In the genomic region with DNA sequence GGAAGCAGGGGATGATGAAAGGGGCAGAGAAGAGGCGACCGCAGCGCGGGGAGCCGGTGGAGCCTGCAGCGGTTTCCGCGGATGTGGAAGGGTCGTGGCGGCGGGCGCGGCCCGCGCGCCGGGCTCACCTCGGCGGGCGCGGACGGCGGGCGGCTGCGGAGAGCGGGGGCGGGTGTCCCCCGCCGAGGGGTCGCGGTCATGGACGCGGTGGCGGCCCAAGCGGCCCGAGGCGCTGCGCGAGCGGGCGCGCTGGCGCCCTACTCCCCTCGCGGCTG, we compare ENCODE assay signal across 8 cellular contexts. TPM values are rescaled to one million over a fixed set of nuclear protein-coding genes. Genes with fewer than 3 reads are reported as not detected.
DNase-seq lines count a peak whose midpoint lies in the region; ATAC-seq and TF ChIP-seq lines count a peak whose summit lies in the region.

No MANE protein-coding gene starts in this region.

- no peak for TF ChIP-seq CTCF in spleen (IDR thresholded peaks at IDR 0.05 in 8 of 11, conservative IDR thresholded peaks at IDR 0.05 in 3 of 11)

- H3K27me3 Mint-ChIP-seq in activated T-cell treated with anti-CD3 and anti-CD28 coated beads, Interleukin-2, amount 50 U/mL, for 4 hours (ENCODE audit: low read depth): no peaks in the 10 kb centered on the region

- no peak for TF ChIP-seq POLR2A in spleen (IDR thresholded peaks at IDR 0.05)

- peaks cover 2% of the 10 kb centered on the region for H3K36me3 Mint-ChIP-seq in activated T-cell treated with anti-CD3 and anti-CD28 coated beads, Interleukin-2, amount 50 U/mL, for 4 hours (ENCODE audit: insufficient read depth)

- peak overlapping the region; percentile 85 to 98 (median 94) for H3K27ac ChIP-seq in spleen

- intact Hi-C loops in spleen (cut with DNase I; ENCODE audit: low total_unique reads): loop anchor here (5.0 to 10.0 kb wide), 2 partner anchors 133 to 205 kb away; partner anchors contain the start of genes DTL and INTS7

- no peaks in the 10 kb centered on the region for H3K9me3 Mint-ChIP-seq in activated T-cell treated with anti-CD3 and anti-CD28 coated beads, Interleukin-2, amount 50 U/mL, for 4 hours

- peak overlapping the region; percentile 61 to 91 (median 66) for H3K4me3 ChIP-seq in spleen

- peaks cover 27 to 83% (median 64%) of the 10 kb centered on the region in 6 donors for H3K4me1 ChIP-seq in spleen

- no peaks in the 10 kb centered on the region for H3K27me3 ChIP-seq in spleen (replicated peaks in 1 of 7)

- ATAC-seq in HG03378 (IDR thresholded peaks at IDR 0.05; ENCODE audit: unreplicated experiment) (peak; percentile 5), HG03097 (IDR thresholded peaks at IDR 0.05; ENCODE audit: low FRiP score, unreplicated experiment) (no peak)
- ATAC-seq in activated T-cell treated with anti-CD3 and anti-CD28 coated beads, Interleukin-2, amount 50 U/mL, for 4 hours: peak; percentile 19 to 24

- peaks cover 0 to 13% (median 0%) of the 10 kb centered on the region in 6 donors for H3K36me3 ChIP-seq in spleen

- no peaks in the 10 kb centered on the region for H3K9me3 ChIP-seq in spleen

- DNase-seq in NCI-H748 (lab: John Stamatoyannopoulos, UW; ENCODE audit: unreplicated experiment) (peak; percentile 51), NCI-H748 treated with DMSO at 0.1 percent for 48 hours (lab: John Stamatoyannopoulos, UW) (no peak), hepatic stellate cell (ENCODE audit: low spot score) (peak; percentile 9), spleen (no peak), OCI-M2 (lab: John Stamatoyannopoulos, UW; ENCODE audit: unreplicated experiment) (no peak)
- DNase-seq in activated T-cell treated with anti-CD3 and anti-CD28 coated beads, Interleukin-2, amount 50 U/mL, for 4 hours: no peak

- 0 to 1% (median 0%) methylated on average over 19 to 45 of the region's 45 CpGs for WGBS in spleen, 5 donors

- H3K4me1 Mint-ChIP-seq in activated T-cell treated with anti-CD3 and anti-CD28 coated beads, Interleukin-2, amount 50 U/mL, for 4 hours (ENCODE audit: low read depth): peaks cover 62% of the 10 kb centered on the region

- H3K4me3 Mint-ChIP-seq in activated T-cell treated with anti-CD3 and anti-CD28 coated beads, Interleukin-2, amount 50 U/mL, for 4 hours: peak overlapping the region; percentile 88

RNA-seq across cellular contexts. Expression of gene LPGAT1, which starts 0.6 kb away (rescaled TPM):
- 10 to 100 TPM; 31.7 to 46.9 (median 36.0) TPM for total RNA-seq in activated T-cell treated with anti-CD3 and anti-CD28 coated beads, Interleukin-2, amount 50 U/mL, for 4 hours
- 10 to 100 TPM; 55.0 to 80.6 (median 71.4) TPM for total RNA-seq in spleen
- 10 to 100 TPM in 1 of 3 donors, 1 to 10 TPM in 2; 8.8 to 13.1 (median 9.7) TPM for polyA plus RNA-seq in spleen

Comparison
In these comparisons a context has a peak if more than half of its experiments do, and no peak if none do; other contexts are left out.
1. DNase-seq: peak in NCI-H748 (single experiment) and hepatic stellate cell (single experiment); none in NCI-H748 treated with DMSO at 0.1 percent for 48 hours (single experiment), activated T-cell treated with anti-CD3 and anti-CD28 coated beads, Interleukin-2, amount 50 U/mL, for 4 hours (single experiment), spleen (single experiment) and OCI-M2 (single experiment).